In the genomic region with DNA sequence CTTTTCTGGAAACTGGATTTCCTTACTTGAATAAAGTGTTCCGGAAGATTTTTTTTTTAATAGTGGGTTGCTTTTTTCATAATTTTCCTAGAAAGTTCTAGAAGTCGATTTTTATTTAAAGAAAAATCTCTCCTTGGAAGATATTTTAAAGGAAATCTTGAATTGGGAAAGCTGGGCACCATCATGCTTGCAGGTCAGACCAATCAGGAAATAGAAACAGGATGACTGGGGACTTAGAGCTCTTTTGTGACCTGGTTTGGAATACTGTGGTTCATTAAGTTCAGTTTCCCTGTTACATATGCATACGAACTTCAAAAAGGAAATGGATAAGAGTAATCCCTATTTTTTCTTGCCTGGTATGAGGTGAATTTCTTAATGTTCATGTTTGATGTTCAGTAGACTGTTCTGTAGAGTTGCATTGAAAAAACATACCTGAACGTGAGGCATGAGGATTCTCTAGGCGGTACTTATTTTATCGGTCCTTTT, we compare ENCODE assay signal across 8 cellular contexts. TPM values are rescaled to one million over a fixed set of nuclear protein-coding genes. Genes with fewer than 3 reads are reported as not detected.
A peak's percentile ranks its signal among the peaks of the same experiment; 100 is the strongest.
DNase-seq lines count a peak whose midpoint lies in the region; ATAC-seq and TF ChIP-seq lines count a peak whose summit lies in the region.

No MANE protein-coding gene starts in this region.

- no peak for TF ChIP-seq CTCF in CD14-positive monocyte (IDR thresholded peaks at IDR 0.05)
- TF ChIP-seq CTCF in HL-60 (IDR thresholded peaks at IDR 0.05; ENCODE audit: insufficient read depth, low read length), result no peak
- TF ChIP-seq CTCF in fibroblast of lung (conservative IDR thresholded peaks at IDR 0.05 in 1 of 2, IDR thresholded peaks at IDR 0.05 in 1 of 2; ENCODE audit: low read depth in 1 of 2, low read length in 2 of 2), result no peak
- no peak for TF ChIP-seq CTCF in parathyroid adenoma (IDR thresholded peaks at IDR 0.05)
- no peak for TF ChIP-seq CTCF in GM13977 (IDR thresholded peaks at IDR 0.05; ENCODE audit: extremely low read depth, insufficient read depth, missing control alignments)

- H3K9me3 Mint-ChIP-seq in CD14-positive monocyte, result no peaks in the 10 kb centered on the region
- H3K9me3 Mint-ChIP-seq in T-helper 2 cell treated with Interferon-gamma antibody and Interleukin-4, amounts not matched to agents 5 μg/mL and 100 μg/mL, for 36 hours, result no peaks in the 10 kb centered on the region

- H3K36me3 Mint-ChIP-seq in CD14-positive monocyte, result peaks cover 0 to 6% of the 10 kb centered on the region in 2 donors
- peaks cover 26% of the 10 kb centered on the region for H3K36me3 Mint-ChIP-seq in T-helper 2 cell treated with Interferon-gamma antibody and Interleukin-4, amounts not matched to agents 5 μg/mL and 100 μg/mL, for 36 hours (ENCODE audit: low read depth)

- H3K4me1 Mint-ChIP-seq in CD14-positive monocyte, result peaks cover 69% of the 10 kb centered on the region
- H3K4me1 Mint-ChIP-seq in T-helper 2 cell treated with Interferon-gamma antibody and Interleukin-4, amounts not matched to agents 5 μg/mL and 100 μg/mL, for 36 hours (ENCODE audit: low read depth), result peaks cover 57% of the 10 kb centered on the region

- H3K4me1 ChIP-seq in fibroblast of lung (ENCODE audit: control insufficient read depth, extremely low read depth, insufficient read depth, low read length), result peaks cover 9% of the 10 kb centered on the region
- H3K4me1 ChIP-seq in parathyroid adenoma, result peaks cover 29% of the 10 kb centered on the region

- H3K27ac ChIP-seq in HL-60 (replicated peaks) (peak overlapping the region; percentile 75), fibroblast of lung (ENCODE audit: insufficient read depth, low read length) (peak overlapping the region; percentile 71), parathyroid adenoma (peak overlapping the region; percentile 89)

- intact Hi-C loops in CD14-positive monocyte (cut with micrococcal nuclease), result loop anchor here (5.0 to 10.0 kb wide), 5 partner anchors 151 to 1562 kb away; partner anchors contain the start of genes ACD (in 1 of the 2), C16orf86 (in 1 of the 2), ENKD1 (in 1 of the 2) and ESRP2 (in 1 of the 2)

- in situ Hi-C loops in GM13977 (cut with MboI; ENCODE audit: low pct_unique_long_range_greater_than_20kb, low sequenced_read_pairs, unreplicated experiment), result no loop called here

- H3K36me3 ChIP-seq in fibroblast of lung (ENCODE audit: control insufficient read depth, insufficient read depth, low read length) (no peaks in the 10 kb centered on the region), parathyroid adenoma (ENCODE audit: control insufficient read depth, insufficient read depth, low read length) (no peaks in the 10 kb centered on the region)

- ATAC-seq in HG03196 (IDR thresholded peaks at IDR 0.05; ENCODE audit: unreplicated experiment) (no peak), GM21737 (IDR thresholded peaks at IDR 0.05; ENCODE audit: unreplicated experiment) (no peak)

- peak overlapping the region; percentile 86 to 97 (median 92) for H3K27ac Mint-ChIP-seq in CD14-positive monocyte
- H3K27ac Mint-ChIP-seq in T-helper 2 cell treated with Interferon-gamma antibody and Interleukin-4, amounts not matched to agents 5 μg/mL and 100 μg/mL, for 36 hours, result peak overlapping the region; percentile 85

- H3K9ac ChIP-seq in fibroblast of lung (ENCODE audit: insufficient read depth, low read length) (peak overlapping the region; percentile 67), parathyroid adenoma (no peak overlapping the region)

- DNase-seq in CD14-positive monocyte (ENCODE audit: low spot score) (no peak), HL-60 (ENCODE audit: low read depth in 1 of 2, low spot score in 1 of 2) (no peak), fibroblast of lung (ENCODE audit: low read depth in 2 of 2) (peak; percentile 53 to 56), GM13977 (ENCODE audit: low spot score) (no peak)
- DNase-seq in T-helper 2 cell treated with Interferon-gamma antibody and Interleukin-4, amounts not matched to agents 5 μg/mL and 100 μg/mL, for 36 hours (ENCODE audit: low spot score), result no peak

- peak overlapping the region; percentile 79 for H3K4me3 ChIP-seq in HL-60 (replicated peaks; ENCODE audit: insufficient read depth, low read length)
- H3K4me3 ChIP-seq in fibroblast of lung (replicated peaks in 1 of 4; ENCODE audit: control extremely low read depth in 1 of 4, insufficient read depth in 1 of 4, low read depth in 3 of 4, low read length in 4 of 4), result peak overlapping the region; percentile 71 to 88 (median 78)
- H3K4me3 ChIP-seq in parathyroid adenoma (ENCODE audit: low read depth, low read length), result peak overlapping the region; percentile 76

- H3K79me2 ChIP-seq in fibroblast of lung (ENCODE audit: control insufficient read depth, insufficient read depth, low read length) (peaks cover 52% of the 10 kb centered on the region), parathyroid adenoma (peaks cover 11% of the 10 kb centered on the region)

- H2AFZ ChIP-seq in fibroblast of lung (ENCODE audit: low read length) (peak overlapping the region; percentile 79), parathyroid adenoma (no peak overlapping the region)

- H3K4me2 ChIP-seq in fibroblast of lung (ENCODE audit: extremely low read depth, insufficient read depth, low read length) (peak overlapping the region; percentile 97), parathyroid adenoma (ENCODE audit: low read length) (peak overlapping the region; percentile 73)

- H3K27me3 ChIP-seq in HL-60 (ENCODE audit: insufficient read depth, poor library complexity, severe bottlenecking), result no peaks in the 10 kb centered on the region
- H3K27me3 ChIP-seq in fibroblast of lung (ENCODE audit: control insufficient read depth, insufficient read depth, low read length), result no peaks in the 10 kb centered on the region
- H3K27me3 ChIP-seq in parathyroid adenoma (ENCODE audit: control insufficient read depth, insufficient read depth, low read length), result no peaks in the 10 kb centered on the region

- peaks cover 0 to 2% (median 0%) of the 10 kb centered on the region in 3 donors for H3K27me3 Mint-ChIP-seq in CD14-positive monocyte (ENCODE audit: low read depth in 3 of 3)
- no peaks in the 10 kb centered on the region for H3K27me3 Mint-ChIP-seq in T-helper 2 cell treated with Interferon-gamma antibody and Interleukin-4, amounts not matched to agents 5 μg/mL and 100 μg/mL, for 36 hours (ENCODE audit: low read depth)

- no peaks in the 10 kb centered on the region for H3K9me3 ChIP-seq in fibroblast of lung (ENCODE audit: control insufficient read depth, insufficient read depth, low read depth, low read length)
- no peaks in the 10 kb centered on the region for H3K9me3 ChIP-seq in parathyroid adenoma (ENCODE audit: control insufficient read depth, low read length)

- peaks cover 1% of the 10 kb centered on the region for H4K20me1 ChIP-seq in fibroblast of lung (ENCODE audit: control insufficient read depth, extremely low read depth, insufficient read depth, low read length)

- peak overlapping the region; percentile 90 for H3K4me3 Mint-ChIP-seq in CD14-positive monocyte
- H3K4me3 Mint-ChIP-seq in T-helper 2 cell treated with Interferon-gamma antibody and Interleukin-4, amounts not matched to agents 5 μg/mL and 100 μg/mL, for 36 hours, result peak overlapping the region; percentile 91

RNA-seq across cellular contexts. Expression of gene NFATC3, which starts 1.2 kb away (rescaled TPM):
- 10 to 100 TPM; 15.8 to 21.8 TPM for polyA plus RNA-seq in CD14-positive monocyte
- 10.6 and 11.0 TPM in 2 replicates for total RNA-seq in fibroblast of lung
- 9.6 and 10.1 TPM in 2 replicates for polyA plus RNA-seq in fibroblast of lung
- polyA plus RNA-seq in fibroblast of lung (2012), result 7.0 and 7.3 TPM in 2 replicates
- 19.1 and 20.7 TPM in 2 replicates for polyA minus RNA-seq in fibroblast of lung (ENCODE audit: low replicate concordance)

Comparison
In these comparisons a context has a peak if more than half of its experiments do, and no peak if none do; other contexts are left out.
1. DNase-seq: peak in fibroblast of lung (2 of 2); none in CD14-positive monocyte (single experiment), HL-60 (0 of 2), T-helper 2 cell treated with Interferon-gamma antibody and Interleukin-4, amounts not matched to agents 5 μg/mL and 100 μg/mL, for 36 hours (single experiment) and GM13977 (single experiment).
2. Peak in every context shown above with its lines, with median percentiles within 50 percentile points of each other: H3K27ac ChIP-seq and H3K4me3 ChIP-seq.